In the genomic region with DNA sequence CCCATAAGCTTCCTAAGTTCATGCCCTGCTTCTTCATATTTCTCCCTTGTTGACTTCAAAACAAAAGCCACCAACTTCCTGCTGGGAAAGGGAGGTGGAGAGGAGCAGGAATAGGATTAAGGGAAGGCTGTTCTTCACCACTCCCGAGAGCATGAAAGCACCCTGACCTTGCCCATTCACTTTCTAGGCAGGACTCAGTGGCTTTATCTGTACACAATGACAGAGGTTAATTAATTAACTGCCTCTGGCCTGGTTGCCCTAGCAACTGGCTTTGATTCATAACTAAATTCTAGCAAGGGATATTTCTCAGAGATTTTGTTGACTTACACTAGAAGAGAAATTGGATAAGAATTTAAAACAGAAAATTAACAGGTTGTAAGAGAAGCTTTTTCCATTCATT, we compare ENCODE assay signal across 14 cellular contexts.
DNase-seq lines count a peak whose midpoint lies in the region; ATAC-seq and TF ChIP-seq lines count a peak whose summit lies in the region.
"Had no signal": no experiment of that assay in that cellular context is flagged by ENCODE, and none has a peak within 500 bp of the region (broad histone marks: within the 10 kb centered on the region; RNA-seq: fewer than 3 reads in every experiment).

No MANE protein-coding gene starts in this region.

- peaks cover 12 to 19% of the 10 kb centered on the region in 2 donors for H3K4me1 Mint-ChIP-seq in stimulated activated naive B cell treated with anti-CD40 and anti-IgM and Interleukin-4, amounts not matched to agents 10 μg/mL and 1 μg/mL and 100 μg/mL, for 72 hours
- H3K4me1 Mint-ChIP-seq: CD4-positive, alpha-beta memory T cell had no signal

- intact Hi-C loops in adrenal gland (cut with DNase I) (no loop called here), tibial artery (cut with DNase I; ENCODE audit: low total_unique reads) (no loop called here), mucosa of descending colon (cut with DNase I, micrococcal nuclease) (no loop called here)

- TF ChIP-seq CTCF in adrenal gland (IDR thresholded peaks at IDR 0.05) (no peak), tibial artery (IDR thresholded peaks at IDR 0.05) (no peak), mucosa of descending colon (IDR thresholded peaks at IDR 0.05) (no peak)

- H3K36me3 ChIP-seq in HAP-1 (replicated peaks), result no peaks in the 10 kb centered on the region
- H3K36me3 ChIP-seq in adrenal gland (replicated peaks in 1 of 2), result no peaks in the 10 kb centered on the region
- H3K36me3 ChIP-seq in tibial artery, result no peaks in the 10 kb centered on the region
- no peaks in the 10 kb centered on the region for H3K36me3 ChIP-seq in mucosa of descending colon (ENCODE audit: low read depth)

- DNase-seq in HAP-1 (ENCODE audit: low spot score in 2 of 2), result peak; percentile 4 to 9
- DNase-seq in adrenal gland, result peak; percentile 27 to 70 (median 54)
- peak; percentile 20 for DNase-seq in mucosa of gallbladder (ENCODE audit: low spot score)
- no peak for DNase-seq in stimulated activated naive B cell treated with anti-CD40 and anti-IgM and Interleukin-4, amounts not matched to agents 10 μg/mL and 1 μg/mL and 100 μg/mL, for 72 hours
- no peak for DNase-seq in GM19238 (ENCODE audit: insufficient read length, low spot score)
- no peak for DNase-seq in tibial artery
- DNase-seq in mucosa of descending colon, result no peak
- DNase-seq: CD4-positive, alpha-beta memory T cell; COR-L47; DMS153; GF-D8; GM23248 had no signal

- ATAC-seq in stimulated activated naive B cell treated with anti-CD40 and anti-IgM and Interleukin-4, amounts not matched to agents 10 μg/mL and 1 μg/mL and 100 μg/mL, for 72 hours (replicated peaks), result no peak
- ATAC-seq in mucosa of descending colon, result no peak

- H3K4me1 ChIP-seq in HAP-1, result peaks cover 8% of the 10 kb centered on the region
- peaks cover 0 to 8% of the 10 kb centered on the region in 2 donors for H3K4me1 ChIP-seq in adrenal gland (replicated peaks in 1 of 2)
- H3K4me1 ChIP-seq in tibial artery, result peaks cover 0 to 6% (median 0%) of the 10 kb centered on the region in 4 donors
- no peaks in the 10 kb centered on the region for H3K4me1 ChIP-seq in mucosa of descending colon (ENCODE audit: low read depth)

- H3K27ac ChIP-seq in adrenal gland, result no peak overlapping the region
- no peak overlapping the region for H3K27ac ChIP-seq in tibial artery
- H3K27ac ChIP-seq: C4-2B, GM23248 had no signal

- peaks cover 19 to 20% of the 10 kb centered on the region in 2 donors for H3K27me3 Mint-ChIP-seq in stimulated activated naive B cell treated with anti-CD40 and anti-IgM and Interleukin-4, amounts not matched to agents 10 μg/mL and 1 μg/mL and 100 μg/mL, for 72 hours
- H3K27me3 Mint-ChIP-seq: B cell; CD4-positive, alpha-beta memory T cell had no signal

- H3K9me3 ChIP-seq in HAP-1 (no peaks in the 10 kb centered on the region), adrenal gland (replicated peaks in 1 of 3) (peaks cover 0 to 6% (median 0%) of the 10 kb centered on the region in 3 donors), tibial artery (peaks cover 0 to 6% (median 0%) of the 10 kb centered on the region in 3 donors), mucosa of descending colon (no peaks in the 10 kb centered on the region)

- TF ChIP-seq POLR2A in adrenal gland (IDR thresholded peaks at IDR 0.05), result no peak

- peak overlapping the region; percentile 33 for H3K27ac Mint-ChIP-seq in stimulated activated naive B cell treated with anti-CD40 and anti-IgM and Interleukin-4, amounts not matched to agents 10 μg/mL and 1 μg/mL and 100 μg/mL, for 72 hours
- H3K27ac Mint-ChIP-seq: B cell; CD4-positive, alpha-beta memory T cell had no signal

- no peaks in the 10 kb centered on the region for H3K9me3 Mint-ChIP-seq in stimulated activated naive B cell treated with anti-CD40 and anti-IgM and Interleukin-4, amounts not matched to agents 10 μg/mL and 1 μg/mL and 100 μg/mL, for 72 hours

- H3K36me3 Mint-ChIP-seq in stimulated activated naive B cell treated with anti-CD40 and anti-IgM and Interleukin-4, amounts not matched to agents 10 μg/mL and 1 μg/mL and 100 μg/mL, for 72 hours, result no peaks in the 10 kb centered on the region
- H3K36me3 Mint-ChIP-seq: CD4-positive, alpha-beta memory T cell had no signal

- H3K4me3 ChIP-seq in HAP-1 (no peak overlapping the region), adrenal gland (no peak overlapping the region), tibial artery (no peak overlapping the region), mucosa of descending colon (no peak overlapping the region)
- H3K4me3 ChIP-seq: GM23248 had no signal

- in situ Hi-C loops in HAP-1 (cut with MboI; ENCODE audit: low sequenced_read_pairs), result no loop called here

- H3K4me3 Mint-ChIP-seq in stimulated activated naive B cell treated with anti-CD40 and anti-IgM and Interleukin-4, amounts not matched to agents 10 μg/mL and 1 μg/mL and 100 μg/mL, for 72 hours, result no peak overlapping the region
- H3K4me3 Mint-ChIP-seq: B cell; CD4-positive, alpha-beta memory T cell had no signal

- H3K27me3 ChIP-seq in HAP-1 (ENCODE audit: low read depth) (no peaks in the 10 kb centered on the region), adrenal gland (no peaks in the 10 kb centered on the region), tibial artery (no peaks in the 10 kb centered on the region)

- 9 to 21% (median 14%) methylated on average over 1 of the region's 1 CpG for WGBS in adrenal gland, 4 donors

Comparison
In these comparisons a context has a peak if more than half of its experiments do, and no peak if none do; other contexts are left out.
1. DNase-seq: peak in HAP-1 (2 of 2), adrenal gland (7 of 7) and mucosa of gallbladder (single experiment); none in stimulated activated naive B cell treated with anti-CD40 and anti-IgM and Interleukin-4, amounts not matched to agents 10 μg/mL and 1 μg/mL and 100 μg/mL, for 72 hours (single experiment), GM19238 (single experiment), tibial artery (0 of 2) and mucosa of descending colon (0 of 3).